In the genomic region with DNA sequence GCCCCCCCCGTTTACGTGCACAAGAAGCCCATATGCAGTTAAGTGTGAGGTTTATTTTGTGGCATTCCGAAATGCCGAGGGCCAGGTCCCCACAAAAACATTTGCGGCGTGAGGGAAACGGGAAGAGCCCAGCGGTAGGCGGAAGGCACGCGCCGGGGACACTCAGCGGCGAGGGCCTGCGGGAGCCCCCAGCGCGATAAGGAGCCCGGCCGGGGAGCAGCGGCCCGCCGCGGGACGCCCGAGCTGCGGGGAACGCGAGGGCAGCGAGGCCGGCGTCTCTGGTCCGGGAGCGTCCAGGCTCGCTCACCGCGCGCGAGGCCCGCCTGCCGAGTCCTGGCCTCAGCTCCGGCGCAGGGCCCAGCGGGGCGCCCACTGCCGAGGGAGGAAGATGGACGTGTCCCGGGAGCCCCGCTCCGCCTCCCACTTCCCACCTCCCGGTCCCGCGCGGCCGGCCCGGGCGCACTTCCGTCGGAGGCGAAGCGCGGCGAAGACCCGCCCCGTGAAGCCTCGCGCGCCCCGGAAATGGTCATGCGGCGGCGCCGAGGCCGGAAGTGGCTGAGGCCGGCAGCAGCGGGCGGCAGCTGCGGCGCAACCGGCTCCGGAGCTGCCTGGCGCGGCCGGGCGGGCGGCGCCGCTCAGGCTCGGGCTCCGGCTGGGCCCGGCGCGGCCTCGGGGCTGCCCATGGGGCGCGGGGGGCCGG, we compare ENCODE assay signal across 8 cellular contexts. TPM values are rescaled to one million over a fixed set of nuclear protein-coding genes. Genes with fewer than 3 reads are reported as not detected.
DNase-seq lines count a peak whose midpoint lies in the region; ATAC-seq and TF ChIP-seq lines count a peak whose summit lies in the region.

A gene with protein sequence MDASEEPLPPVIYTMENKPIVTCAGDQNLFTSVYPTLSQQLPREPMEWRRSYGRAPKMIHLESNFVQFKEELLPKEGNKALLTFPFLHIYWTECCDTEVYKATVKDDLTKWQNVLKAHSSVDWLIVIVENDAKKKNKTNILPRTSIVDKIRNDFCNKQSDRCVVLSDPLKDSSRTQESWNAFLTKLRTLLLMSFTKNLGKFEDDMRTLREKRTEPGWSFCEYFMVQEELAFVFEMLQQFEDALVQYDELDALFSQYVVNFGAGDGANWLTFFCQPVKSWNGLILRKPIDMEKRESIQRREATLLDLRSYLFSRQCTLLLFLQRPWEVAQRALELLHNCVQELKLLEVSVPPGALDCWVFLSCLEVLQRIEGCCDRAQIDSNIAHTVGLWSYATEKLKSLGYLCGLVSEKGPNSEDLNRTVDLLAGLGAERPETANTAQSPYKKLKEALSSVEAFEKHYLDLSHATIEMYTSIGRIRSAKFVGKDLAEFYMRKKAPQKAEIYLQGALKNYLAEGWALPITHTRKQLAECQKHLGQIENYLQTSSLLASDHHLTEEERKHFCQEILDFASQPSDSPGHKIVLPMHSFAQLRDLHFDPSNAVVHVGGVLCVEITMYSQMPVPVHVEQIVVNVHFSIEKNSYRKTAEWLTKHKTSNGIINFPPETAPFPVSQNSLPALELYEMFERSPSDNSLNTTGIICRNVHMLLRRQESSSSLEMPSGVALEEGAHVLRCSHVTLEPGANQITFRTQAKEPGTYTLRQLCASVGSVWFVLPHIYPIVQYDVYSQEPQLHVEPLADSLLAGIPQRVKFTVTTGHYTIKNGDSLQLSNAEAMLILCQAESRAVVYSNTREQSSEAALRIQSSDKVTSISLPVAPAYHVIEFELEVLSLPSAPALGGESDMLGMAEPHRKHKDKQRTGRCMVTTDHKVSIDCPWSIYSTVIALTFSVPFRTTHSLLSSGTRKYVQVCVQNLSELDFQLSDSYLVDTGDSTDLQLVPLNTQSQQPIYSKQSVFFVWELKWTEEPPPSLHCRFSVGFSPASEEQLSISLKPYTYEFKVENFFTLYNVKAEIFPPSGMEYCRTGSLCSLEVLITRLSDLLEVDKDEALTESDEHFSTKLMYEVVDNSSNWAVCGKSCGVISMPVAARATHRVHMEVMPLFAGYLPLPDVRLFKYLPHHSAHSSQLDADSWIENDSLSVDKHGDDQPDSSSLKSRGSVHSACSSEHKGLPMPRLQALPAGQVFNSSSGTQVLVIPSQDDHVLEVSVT (plus strand): TSS at position 536 of the 700 bp plus-strand sequence. CDS start 185 bp downstream, outside the sequence.

- WGBS in prostate gland = 1% methylated on average over 62 of the region's 96 CpGs

- H3K4me3 Mint-ChIP-seq in T-helper 17 cell = peak within 1 kb of the TSS; percentile 93

- H3K27ac ChIP-seq in left ventricle myocardium inferior (replicated peaks) = peak within 1 kb of the TSS; percentile 98
- peak within 1 kb of the TSS; percentile 90 to 93 for H3K27ac ChIP-seq in prostate gland
- peak within 1 kb of the TSS; percentile 94 for H3K27ac ChIP-seq in upper lobe of right lung

- peak within 1 kb of the TSS; percentile 98 for H3K4me3 ChIP-seq in left ventricle myocardium inferior
- peak within 1 kb of the TSS; percentile 93 to 97 for H3K4me3 ChIP-seq in prostate gland
- H3K4me3 ChIP-seq in upper lobe of right lung = peak within 1 kb of the TSS; percentile 85

- no peak for TF ChIP-seq CTCF in left ventricle myocardium inferior (IDR thresholded peaks at IDR 0.05; ENCODE audit: borderline replicate concordance)
- TF ChIP-seq CTCF in prostate gland (IDR thresholded peaks at IDR 0.05) = peak in 1 of 4 experiments; percentile 20
- no peak for TF ChIP-seq CTCF in upper lobe of right lung (IDR thresholded peaks at IDR 0.05)

- peak within 1 kb of the TSS; percentile 98 for H3K27ac Mint-ChIP-seq in T-helper 17 cell

- intact Hi-C loops in left ventricle myocardium inferior (cut with micrococcal nuclease) = no loop called here
- intact Hi-C loops in prostate gland (cut with DNase I) = no loop called here
- intact Hi-C loops in upper lobe of right lung (cut with DNase I) = no loop called here

- H3K27me3 ChIP-seq in left ventricle myocardium inferior (ENCODE audit: low read depth) (no peaks in the 10 kb centered on the region), prostate gland (replicated peaks; ENCODE audit: insufficient read depth) (no peaks in the 10 kb centered on the region), upper lobe of right lung (no peaks in the 10 kb centered on the region)

- no peaks in the 10 kb centered on the region for H3K36me3 ChIP-seq in left ventricle myocardium inferior
- no peaks in the 10 kb centered on the region for H3K36me3 ChIP-seq in prostate gland
- no peaks in the 10 kb centered on the region for H3K36me3 ChIP-seq in upper lobe of right lung

- TF ChIP-seq POLR2A in GM10847 (IDR thresholded peaks at IDR 0.05; ENCODE audit: extremely low read depth, insufficient read length) (peak; percentile 80), prostate gland (IDR thresholded peaks at IDR 0.05) (peak; percentile 83)

- no peaks in the 10 kb centered on the region for H3K36me3 Mint-ChIP-seq in T-helper 17 cell (ENCODE audit: low read depth)

- DNase-seq in NCI-H1105 (lab: John Stamatoyannopoulos, UW) = peak; percentile 73
- peak; percentile 65 to 75 (median 69) for DNase-seq in T-helper 17 cell
- DNase-seq in amygdala (lab: John Stamatoyannopoulos, UW) = peak in 54 of 56 donors; percentile 27 to 89 (median 72)
- peak; percentile 88 for DNase-seq in left ventricle myocardium inferior
- DNase-seq in prostate gland (ENCODE audit: low spot score) = peak; percentile 76
- DNase-seq in upper lobe of right lung = peak; percentile 93

- ATAC-seq in HG02571 (IDR thresholded peaks at IDR 0.05; ENCODE audit: unreplicated experiment) (peak; percentile 61), T-helper 17 cell (peak; percentile 64), upper lobe of right lung (peak; percentile 93)

- no peaks in the 10 kb centered on the region for H3K27me3 Mint-ChIP-seq in T-helper 17 cell

- H3K4me1 ChIP-seq in left ventricle myocardium inferior (peaks cover 53% of the 10 kb centered on the region), prostate gland (replicated peaks) (no peaks in the 10 kb centered on the region), upper lobe of right lung (peaks cover 30% of the 10 kb centered on the region)

- H3K9me3 ChIP-seq in T-helper 17 cell (ENCODE audit: control insufficient read depth, low read length, poor library complexity, severe bottlenecking) (no peaks in the 10 kb centered on the region), left ventricle myocardium inferior (replicated peaks) (no peaks in the 10 kb centered on the region), prostate gland (no peaks in the 10 kb centered on the region), upper lobe of right lung (no peaks in the 10 kb centered on the region)

- H3K4me1 Mint-ChIP-seq in T-helper 17 cell = peaks cover 37% of the 10 kb centered on the region

RNA-seq across cellular contexts. Expression of the gene that starts here (rescaled TPM):
- total RNA-seq in T-helper 17 cell = 100 to 1,000 TPM; 107 to 122 TPM
- total RNA-seq in left ventricle myocardium inferior = 21.4 TPM
- total RNA-seq in prostate gland = 10 to 100 TPM; 14.4 to 38.9 TPM
- total RNA-seq in upper lobe of right lung = 42.6 TPM

Comparison
In these comparisons a context has a peak if more than half of its experiments do, and no peak if none do; other contexts are left out.
1. Peak in every context shown above with its lines: DNase-seq, ATAC-seq, H3K4me3 ChIP-seq and H3K27ac ChIP-seq.